In genomic region chr18:55473534-55473933, GRCh38 we compare ENCODE assay signal across 1 cellular context.
TF ChIP-seq lines count a peak whose summit lies in the region.

No MANE protein-coding gene starts in this region.

TF ChIP-seq in SK-N-SH treated with all-trans-retinoic acid at 6 μM for 48 hours, 23 proteins besides CTCF, POLR2A, EP300 and RAD21 (continued from another document):
- TF ChIP-seq CREB5 (CRISPR knock-in tag; IDR thresholded peaks at IDR 0.05; ENCODE audit: low read depth) (peak; percentile 94), RARB (CRISPR knock-in tag; IDR thresholded peaks at IDR 0.05) (peak; percentile 90), GLIS3 (CRISPR knock-in tag; IDR thresholded peaks at IDR 0.05) (peak; percentile 62; the same call in 1 of the 2 replicates), ZFP3 (CRISPR knock-in tag; IDR thresholded peaks at IDR 0.05) (no peak), OSR1 (CRISPR knock-in tag; IDR thresholded peaks at IDR 0.05) (no peak)
